1 cellular context compared by ENCODE assay signal in the genomic region with DNA sequence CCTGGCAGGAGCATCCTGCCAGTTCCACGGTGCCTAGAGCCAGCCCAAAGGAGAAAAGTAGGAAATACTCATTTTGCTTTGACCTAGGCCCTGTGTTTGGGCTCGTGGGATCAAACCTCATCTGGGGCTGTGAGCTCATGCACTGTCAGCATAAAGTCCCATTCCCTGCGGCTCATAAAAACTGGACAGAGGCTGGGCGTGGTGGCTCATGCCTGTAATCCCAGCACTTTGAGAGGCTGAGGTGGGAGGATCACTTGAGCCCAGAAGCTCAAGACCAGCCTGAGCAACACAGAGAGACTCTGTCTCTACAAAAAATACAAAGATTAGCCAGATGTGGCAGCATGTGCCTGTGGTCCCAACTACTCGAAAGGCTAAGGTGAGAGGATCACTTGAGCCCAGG.
A peak's percentile ranks its signal among the peaks of the same experiment; 100 is the strongest.
TF ChIP-seq lines count a peak whose summit lies in the region.

No MANE protein-coding gene starts in this region.

TF ChIP-seq in K562, 482 proteins besides CTCF, POLR2A, EP300 and RAD21:
- TF ChIP-seq ZNF140 (CRISPR knock-in tag; IDR thresholded peaks at IDR 0.05) (no peak), ZNF316 (IDR thresholded peaks at IDR 0.05) (peak; percentile 83), MAFG (tag; conservative IDR thresholded peaks at IDR 0.05) (peak; percentile 45)
